Comparison of ENCODE assay signal across 10 cellular contexts in the genomic region with DNA sequence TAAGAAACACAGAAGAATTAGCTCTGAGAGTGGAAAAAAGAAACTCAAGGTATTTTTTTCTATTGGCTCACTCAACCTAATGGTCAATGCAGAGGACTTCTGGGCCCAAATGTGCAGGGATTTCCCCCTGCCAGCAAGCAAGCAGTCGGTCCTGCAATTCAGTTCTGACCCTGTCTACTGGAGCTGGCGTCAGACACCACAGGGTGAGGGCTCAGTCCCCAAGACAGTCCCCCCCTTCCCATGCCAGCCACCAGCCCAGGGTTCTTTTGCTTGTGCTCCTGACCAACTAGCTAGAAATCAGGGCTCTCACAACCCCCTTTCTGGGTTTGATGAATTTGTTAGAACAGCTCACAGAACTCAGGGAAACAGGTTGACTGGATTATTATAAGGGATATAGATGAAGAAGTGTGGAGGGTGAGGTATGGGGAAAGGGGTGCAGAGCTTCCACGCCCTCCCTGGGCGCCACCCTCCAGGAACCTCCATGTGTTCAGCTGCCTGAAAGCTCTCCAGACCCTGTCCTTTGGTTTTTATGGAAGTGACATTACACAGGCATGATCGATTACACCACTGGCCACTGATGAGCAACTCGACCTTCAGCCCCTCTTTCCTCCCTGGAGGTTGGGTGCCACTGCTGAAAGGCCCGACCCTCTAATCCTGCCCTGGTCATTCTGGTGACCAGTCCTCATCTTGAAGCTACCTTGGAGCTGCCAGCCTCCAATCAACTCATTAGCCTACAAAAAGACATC. TPM values are rescaled to one million over a fixed set of nuclear protein-coding genes. Genes with fewer than 3 reads are reported as not detected.
DNase-seq lines count a peak whose midpoint lies in the region; ATAC-seq lines count a peak whose summit lies in the region.
"Had no signal": no experiment of that assay in that cellular context is flagged by ENCODE, and none has a peak within 500 bp of the region (broad histone marks: within the 10 kb centered on the region; RNA-seq: fewer than 3 reads in every experiment).

No MANE protein-coding gene starts in this region.

- peak overlapping the region; percentile 71 for H3K27ac ChIP-seq in CD4-positive, alpha-beta memory T cell (ENCODE audit: low read depth, low read length)
- peak overlapping the region; percentile 50 for H3K27ac ChIP-seq in SJSA1

- H3K4me3 Mint-ChIP-seq in CD4-positive, alpha-beta memory T cell: peak overlapping the region; percentile 74 to 82 (median 81)
- H3K4me3 Mint-ChIP-seq in effector memory CD8-positive, alpha-beta T cell: peak overlapping the region; percentile 83 to 87

- intact Hi-C loops in CD4-positive, alpha-beta memory T cell (cut with micrococcal nuclease): loop anchor here (1.0 kb wide), 1 partner anchor 19 kb away; no protein-coding TSS in a partner anchor
- intact Hi-C loops in posterior vena cava (cut with DNase I): loop anchor here in 1 of 2 donors (2.0 kb wide), 1 partner anchor 30 kb away; no protein-coding TSS in a partner anchor

- POLR2A ChIA-PET in CD4-positive, alpha-beta memory T cell (lab: Charles Lee; ENCODE audit: partially characterized antibody): interaction anchor here (0.7 to 4.5 kb wide), 13 partner anchors 9 to 836 kb away, joined by 3 to 63 read pairs (median 4); a partner anchor contains a TSS

- H3K4me1 Mint-ChIP-seq in CD4-positive, alpha-beta memory T cell: peaks cover 65 to 99% (median 87%) of the 10 kb centered on the region in 4 donors
- H3K4me1 Mint-ChIP-seq in effector memory CD8-positive, alpha-beta T cell (ENCODE audit: low read depth in 2 of 2): peaks cover 89 to 91% of the 10 kb centered on the region in 2 donors

- H3K27me3 Mint-ChIP-seq in CD4-positive, alpha-beta memory T cell: no peaks in the 10 kb centered on the region
- H3K27me3 Mint-ChIP-seq in effector memory CD8-positive, alpha-beta T cell: no peaks in the 10 kb centered on the region

- CTCF ChIA-PET in CD4-positive, alpha-beta memory T cell (lab: Charles Lee; ENCODE audit: partially characterized antibody): interaction anchor here (0.8 to 3.3 kb wide), 7 partner anchors 9 to 221 kb away, joined by 3 to 17 read pairs (median 6); no protein-coding TSS in a partner anchor

- peaks cover 68 to 82% of the 10 kb centered on the region in 2 donors for H3K36me3 Mint-ChIP-seq in CD4-positive, alpha-beta memory T cell
- H3K36me3 Mint-ChIP-seq in effector memory CD8-positive, alpha-beta T cell (ENCODE audit: insufficient read depth): peaks cover 88% of the 10 kb centered on the region

- no peak for ATAC-seq in effector memory CD8-positive, alpha-beta T cell (replicated peaks)
- no peak for ATAC-seq in HG03196 (IDR thresholded peaks at IDR 0.05; ENCODE audit: unreplicated experiment)
- ATAC-seq in activated CD4-positive, CD25-positive, alpha-beta regulatory T cell treated with anti-CD3 and anti-CD28 coated beads, Interleukin-2, amount 50 U/mL, for 24 hours: no peak

- peaks cover 97% of the 10 kb centered on the region for H3K4me1 ChIP-seq in CD4-positive, alpha-beta memory T cell (ENCODE audit: insufficient read depth, low read length)
- peaks cover 47% of the 10 kb centered on the region for H3K4me1 ChIP-seq in SJSA1 (replicated peaks)

- no peaks in the 10 kb centered on the region for H3K27me3 ChIP-seq in CD4-positive, alpha-beta memory T cell (ENCODE audit: insufficient read depth, low read length)
- no peaks in the 10 kb centered on the region for H3K27me3 ChIP-seq in SJSA1 (replicated peaks)

- no peak for DNase-seq in CD4-positive, alpha-beta memory T cell
- no peak for DNase-seq in SJSA1 (ENCODE audit: low read depth in 1 of 2, low spot score in 2 of 2)
- no peak for DNase-seq in effector memory CD8-positive, alpha-beta T cell
- DNase-seq in posterior vena cava (ENCODE audit: low spot score): peak; percentile 64
- no peak for DNase-seq in DMS 273 (lab: John Stamatoyannopoulos, UW; ENCODE audit: unreplicated experiment)
- DNase-seq in DMS53 (lab: John Stamatoyannopoulos, UW): no peak
- DNase-seq: NCI-H2171 treated with DMSO at 0.1 percent for 48 hours, RPMI8226 had no signal

- peaks cover 40% of the 10 kb centered on the region for H3K36me3 ChIP-seq in CD4-positive, alpha-beta memory T cell (ENCODE audit: insufficient read depth, low read length)
- H3K36me3 ChIP-seq in SJSA1: peaks cover 73% of the 10 kb centered on the region

- peak overlapping the region; percentile 30 to 37 for H3K4me3 ChIP-seq in CD4-positive, alpha-beta memory T cell (ENCODE audit: low read length in 2 of 2)
- H3K4me3 ChIP-seq in SJSA1: no peak overlapping the region

- no peaks in the 10 kb centered on the region for H3K9me3 Mint-ChIP-seq in CD4-positive, alpha-beta memory T cell
- no peaks in the 10 kb centered on the region for H3K9me3 Mint-ChIP-seq in effector memory CD8-positive, alpha-beta T cell

- H3K27ac Mint-ChIP-seq in CD4-positive, alpha-beta memory T cell: peak overlapping the region; percentile 89 to 98 (median 95)
- peak overlapping the region; percentile 97 to 98 for H3K27ac Mint-ChIP-seq in effector memory CD8-positive, alpha-beta T cell

- no peaks in the 10 kb centered on the region for H3K9me3 ChIP-seq in CD4-positive, alpha-beta memory T cell (ENCODE audit: control insufficient read depth in 1 of 2, low read length in 2 of 2)
- H3K9me3 ChIP-seq in SJSA1 (replicated peaks): no peaks in the 10 kb centered on the region

RNA-seq across cellular contexts. Expression of a gene that starts 22.5 kb away (rescaled TPM):
- 10 to 100 TPM; 27.2 to 28.2 TPM for total RNA-seq in CD4-positive, alpha-beta memory T cell
- 10 to 100 TPM in 1 of 2 donors, under 1 TPM in 1; 0.35 to 13.9 TPM for polyA plus RNA-seq in CD4-positive, alpha-beta memory T cell
- 24.4 and 24.8 TPM in 2 replicates for total RNA-seq in SJSA1 (2014; rRNA removed; shearing (Covaris generic))
- 1 to 10 TPM; 4.5 to 5.4 TPM for total RNA-seq in posterior vena cava

RNA-seq across cellular contexts. Expression of a gene that starts 48.8 kb away (rescaled TPM):
- 10 to 100 TPM; 55.6 to 56.6 TPM for total RNA-seq in CD4-positive, alpha-beta memory T cell
- polyA plus RNA-seq in CD4-positive, alpha-beta memory T cell: 10 to 100 TPM; 10.9 to 48.9 TPM
- total RNA-seq in SJSA1 (2014; rRNA removed; shearing (Covaris generic)): 14.8 and 23.7 TPM in 2 replicates
- 1 to 10 TPM; 6.1 to 8.4 TPM for total RNA-seq in posterior vena cava
